ENCODE assay signal across 8 cellular contexts in the genomic region with DNA sequence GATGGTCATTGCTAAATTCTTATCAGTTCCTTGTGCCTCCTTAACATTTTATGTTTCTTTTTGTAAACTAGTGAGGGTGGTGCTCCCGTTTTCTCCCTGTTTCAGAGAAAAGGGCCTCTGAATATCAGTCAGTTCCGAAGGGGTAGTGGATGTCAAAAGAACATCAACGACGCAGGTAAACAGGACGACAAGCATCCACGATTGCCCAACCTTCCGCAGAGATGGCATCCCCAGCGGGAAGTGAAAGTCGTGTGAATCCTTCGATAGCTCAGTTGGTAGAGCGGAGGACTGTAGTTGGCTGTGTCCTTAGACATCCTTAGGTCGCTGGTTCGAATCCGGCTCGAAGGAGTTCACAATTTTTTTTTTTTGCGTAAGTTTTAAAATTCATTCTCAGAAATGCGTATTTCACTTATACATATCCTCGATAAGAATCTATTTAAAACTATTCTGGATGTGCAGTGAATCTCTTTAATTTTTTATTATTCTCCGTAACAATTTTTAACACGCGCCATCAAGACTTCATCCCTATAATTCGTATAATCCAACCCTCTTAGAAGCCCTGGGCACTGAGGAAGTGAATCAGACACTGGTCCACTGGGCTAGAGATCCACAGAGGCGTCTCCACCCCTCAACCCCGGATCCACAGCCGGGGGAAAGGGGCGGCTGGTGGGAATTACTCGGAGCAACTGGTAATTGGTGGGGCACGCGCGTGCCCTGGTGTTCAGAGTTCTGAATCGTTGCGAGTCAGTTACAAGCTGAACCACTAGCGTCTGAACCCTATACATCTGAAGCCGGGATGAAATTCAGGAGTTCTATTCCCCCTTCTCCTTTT. TPM values are rescaled to one million over a fixed set of nuclear protein-coding genes. Genes with fewer than 3 reads are reported as not detected.
DNase-seq lines count a peak whose midpoint lies in the region; ATAC-seq and TF ChIP-seq lines count a peak whose summit lies in the region.

No MANE protein-coding gene starts in this region.

- WGBS in heart left ventricle, 4 donors = 2 to 5% (median 4%) methylated on average over 34 of the region's 34 CpGs
- 2 to 7% methylated on average over 34 of the region's 34 CpGs for WGBS in upper lobe of left lung, 2 donors

- no peaks in the 10 kb centered on the region for H3K9me3 ChIP-seq in SU-DHL-6 (ENCODE audit: insufficient read depth, low read length)
- no peaks in the 10 kb centered on the region for H3K9me3 ChIP-seq in adipocyte (ENCODE audit: control insufficient read depth, low read length)
- H3K9me3 ChIP-seq in heart left ventricle = no peaks in the 10 kb centered on the region
- H3K9me3 ChIP-seq in upper lobe of left lung = no peaks in the 10 kb centered on the region

- H3K27me3 ChIP-seq in SU-DHL-6 (ENCODE audit: low read length) (no peaks in the 10 kb centered on the region), adipocyte (replicated peaks; ENCODE audit: control insufficient read depth, insufficient read depth, low read length) (no peaks in the 10 kb centered on the region), heart left ventricle (no peaks in the 10 kb centered on the region), upper lobe of left lung (no peaks in the 10 kb centered on the region)

- H3F3A ChIP-seq in SU-DHL-6 (ENCODE audit: insufficient read depth) = no peaks in the 10 kb centered on the region; the same call in 1 of the 2 replicates

- peak overlapping the region; percentile 41 for H3K9ac ChIP-seq in SU-DHL-6 (ENCODE audit: low read length)
- peak overlapping the region; percentile 67 for H3K9ac ChIP-seq in adipocyte (ENCODE audit: low read length)

- peak; percentile 69 for ATAC-seq in HG02678 (IDR thresholded peaks at IDR 0.05; ENCODE audit: unreplicated experiment)
- ATAC-seq in heart left ventricle = peak; percentile 79 to 84 (median 80)
- ATAC-seq in upper lobe of left lung (ENCODE audit: low FRiP score in 2 of 2) = peak; percentile 77 to 84

- peak overlapping the region; percentile 67 for H3K4me2 ChIP-seq in SU-DHL-6 (ENCODE audit: low read depth, low read length, poor library complexity, severe bottlenecking)

- H2AFZ ChIP-seq in SU-DHL-6 (ENCODE audit: low read depth, low read length, severe bottlenecking) = peak overlapping the region; percentile 11

- peak; percentile 26 for TF ChIP-seq CTCF in SU-DHL-6 (IDR thresholded peaks at IDR 0.05; ENCODE audit: insufficient read depth, low read length, poor library complexity, severe bottlenecking)
- peak in 3 of 12 donors; percentile 8 to 14 (median 11) for TF ChIP-seq CTCF in heart left ventricle (IDR thresholded peaks at IDR 0.05)
- TF ChIP-seq CTCF in upper lobe of left lung (IDR thresholded peaks at IDR 0.05) = peak in 2 of 6 experiments; percentile 10 to 20

- TF ChIP-seq POLR2A in heart left ventricle (IDR thresholded peaks at IDR 0.05) = no peak
- TF ChIP-seq POLR2A in upper lobe of left lung (IDR thresholded peaks at IDR 0.05) = no peak

- H3K9me2 ChIP-seq in SU-DHL-6 (replicated peaks; ENCODE audit: insufficient read depth, low read length) = no peaks in the 10 kb centered on the region

- peak; percentile 59 for DNase-seq in GF-D8 (lab: John Stamatoyannopoulos, UW)
- peak; percentile 82 for DNase-seq in NCI-H1417 treated with DMSO at 0.1 percent for 48 hours (lab: John Stamatoyannopoulos, UW)
- DNase-seq in adipocyte (ENCODE audit: low read depth) = peak; percentile 92
- DNase-seq in heart left ventricle = peak; percentile 75 to 95 (median 90)
- peak; percentile 88 to 99 (median 95) for DNase-seq in posterior cingulate gyrus
- peak in 1 of 2 donors; percentile 92 for DNase-seq in upper lobe of left lung

- intact Hi-C loops in heart left ventricle (cut with DNase I) = loop anchor here in 5 of 10 donors (1.0 to 10.0 kb wide), 6 partner anchors 14 to 224 kb away; no protein-coding TSS in a partner anchor
- intact Hi-C loops in posterior cingulate gyrus (cut with DNase I) = loop anchor here (1.0 kb wide), 1 partner anchor 16 kb away; no protein-coding TSS in a partner anchor

- H3K36me3 ChIP-seq in SU-DHL-6 (ENCODE audit: low read length) (no peaks in the 10 kb centered on the region), adipocyte (ENCODE audit: control insufficient read depth, insufficient read depth, low read length, severe bottlenecking) (no peaks in the 10 kb centered on the region), heart left ventricle (no peaks in the 10 kb centered on the region), upper lobe of left lung (no peaks in the 10 kb centered on the region)

- peaks cover 3% of the 10 kb centered on the region for H3K4me1 ChIP-seq in adipocyte (ENCODE audit: control insufficient read depth, insufficient read depth, low read length)
- H3K4me1 ChIP-seq in heart left ventricle = peaks cover 0 to 22% (median 2%) of the 10 kb centered on the region in 12 donors
- peaks cover 0 to 17% (median 2%) of the 10 kb centered on the region in 4 donors for H3K4me1 ChIP-seq in upper lobe of left lung

- peak in 1 of 4 donors; percentile 3 for TF ChIP-seq EP300 in upper lobe of left lung (IDR thresholded peaks at IDR 0.05)

- H4K20me1 ChIP-seq in SU-DHL-6 (ENCODE audit: low read depth, low read length) = no peaks in the 10 kb centered on the region

- H3K27ac ChIP-seq in SU-DHL-6 (ENCODE audit: low read depth, low read length) (no peak overlapping the region), heart left ventricle (peak overlapping the region in 9 of 12 donors; percentile 22 to 69 (median 37)), upper lobe of left lung (peak overlapping the region in 2 of 4 donors; percentile 6 to 42)

- no peaks in the 10 kb centered on the region for H3K79me2 ChIP-seq in SU-DHL-6 (ENCODE audit: insufficient read depth, low read length)

- H3K4me3 ChIP-seq in SU-DHL-6 (ENCODE audit: insufficient read depth, low read length, poor library complexity, severe bottlenecking) (peak overlapping the region; percentile 45), adipocyte (ENCODE audit: low read length) (peak overlapping the region; percentile 91), heart left ventricle (peak overlapping the region; percentile 22 to 68 (median 56)), upper lobe of left lung (peak overlapping the region; percentile 25 to 55 (median 47))

RNA-seq across cellular contexts. Expression of a gene that starts 27.9 kb away (rescaled TPM):
- total RNA-seq in heart left ventricle (10 to 100 TPM in 2 of 9 donors, 1 to 10 TPM in 7; 7.2 to 10.8 (median 8.2) TPM), upper lobe of left lung (10 to 100 TPM in 4 of 6 donors, 1 to 10 TPM in 2; 6.3 to 22.5 (median 15.4) TPM)
- 10 to 100 TPM in 1 of 2 donors, 1 to 10 TPM in 1; 7.1 to 12.0 TPM for polyA plus RNA-seq in heart left ventricle

RNA-seq across cellular contexts. Expression of a gene that starts 30.7 kb away (rescaled TPM):
- total RNA-seq in heart left ventricle (10 to 100 TPM; 22.4 to 34.7 (median 32.1) TPM), upper lobe of left lung (10 to 100 TPM; 35.6 to 76.7 (median 45.5) TPM)
- 10 to 100 TPM in 1 of 2 donors, 1 to 10 TPM in 1; 5.8 to 52.8 TPM for polyA plus RNA-seq in heart left ventricle
